1 cellular context compared by ENCODE assay signal in the genomic region with DNA sequence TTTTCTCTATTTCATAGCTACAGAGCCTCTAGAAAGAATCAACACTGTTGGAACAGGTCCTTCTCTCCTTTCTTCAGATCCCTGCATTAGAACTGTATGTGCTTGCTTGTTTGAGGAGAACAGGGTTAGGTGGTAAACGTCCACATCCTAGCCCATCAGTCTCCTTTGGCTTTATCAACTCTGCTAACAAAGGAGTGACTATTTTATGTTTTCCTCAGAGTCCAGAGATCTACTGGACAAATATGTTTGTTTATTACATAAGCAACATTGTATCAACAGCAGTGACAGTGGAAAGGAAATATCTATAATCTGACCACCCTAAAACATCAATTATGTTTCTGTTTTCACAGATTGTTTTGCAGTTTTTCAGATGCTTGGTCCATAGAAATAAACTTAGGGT.
TF ChIP-seq lines count a peak whose summit lies in the region.

No MANE protein-coding gene starts in this region.

TF ChIP-seq in HepG2, 621 proteins besides CTCF, POLR2A, EP300 and RAD21 (continued from another document):
- TF ChIP-seq, protein P1, sequence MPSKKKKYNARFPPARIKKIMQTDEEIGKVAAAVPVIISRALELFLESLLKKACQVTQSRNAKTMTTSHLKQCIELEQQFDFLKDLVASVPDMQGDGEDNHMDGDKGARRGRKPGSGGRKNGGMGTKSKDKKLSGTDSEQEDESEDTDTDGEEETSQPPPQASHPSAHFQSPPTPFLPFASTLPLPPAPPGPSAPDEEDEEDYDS (CRISPR knock-in tag; IDR thresholded peaks at IDR 0.05) = no peak
- TF ChIP-seq FOXA1 (IDR thresholded peaks at IDR 0.05) (peak; percentile 44; the same call in 1 of the 2 replicates), FOXA1 (CRISPR knock-in tag; IDR thresholded peaks at IDR 0.05) (peak; percentile 71; the same call in 1 of the 2 replicates), BCL6 (CRISPR knock-in tag; IDR thresholded peaks at IDR 0.05) (peak; percentile 72; the same call in 1 of the 2 replicates), LCORL (IDR thresholded peaks at IDR 0.05) (no peak), LCORL (CRISPR knock-in tag; IDR thresholded peaks at IDR 0.05) (0 out of 2 replicates have a peak, but pooled peaks have one; percentile 28), ZNF678 (CRISPR knock-in tag; IDR thresholded peaks at IDR 0.05) (no peak), SOX6 (IDR thresholded peaks at IDR 0.05) (no peak), SOX6 (CRISPR knock-in tag; IDR thresholded peaks at IDR 0.05) (peak; percentile 91), ZNF792 (CRISPR knock-in tag; IDR thresholded peaks at IDR 0.05) (peak; percentile 82; the same call in 1 of the 2 replicates), ZC3H13 (CRISPR knock-in tag; IDR thresholded peaks at IDR 0.05) (no peak), SAP130 (CRISPR knock-in tag; IDR thresholded peaks at IDR 0.05; ENCODE audit: low read depth) (peak; percentile 65), SOX5 (CRISPR knock-in tag; IDR thresholded peaks at IDR 0.05; ENCODE audit: borderline replicate concordance) (peak; percentile 91), ZNF598 (CRISPR knock-in tag; IDR thresholded peaks at IDR 0.05; ENCODE audit: borderline replicate concordance) (no peak), ZNF138 (CRISPR knock-in tag; IDR thresholded peaks at IDR 0.05; ENCODE audit: low read depth) (no peak), KDM6A (CRISPR knock-in tag; IDR thresholded peaks at IDR 0.05; ENCODE audit: low read depth) (no peak), ATF1 (CRISPR knock-in tag; IDR thresholded peaks at IDR 0.05) (peak; percentile 23; the same call in 1 of the 2 replicates), RAD51 (IDR thresholded peaks at IDR 0.05; ENCODE audit: borderline replicate concordance) (no peak), SMC3 (IDR thresholded peaks at IDR 0.05; ENCODE audit: low read length) (no peak), HOXA9 (CRISPR knock-in tag; IDR thresholded peaks at IDR 0.05; ENCODE audit: borderline replicate concordance) (no peak), ZNF672 (CRISPR knock-in tag; IDR thresholded peaks at IDR 0.05) (no peak), CREB1 (IDR thresholded peaks at IDR 0.05) (no peak), CREB1 (CRISPR knock-in tag; IDR thresholded peaks at IDR 0.05) (peak; percentile 53; the same call in 1 of the 2 replicates)
- TF ChIP-seq, protein P2, sequence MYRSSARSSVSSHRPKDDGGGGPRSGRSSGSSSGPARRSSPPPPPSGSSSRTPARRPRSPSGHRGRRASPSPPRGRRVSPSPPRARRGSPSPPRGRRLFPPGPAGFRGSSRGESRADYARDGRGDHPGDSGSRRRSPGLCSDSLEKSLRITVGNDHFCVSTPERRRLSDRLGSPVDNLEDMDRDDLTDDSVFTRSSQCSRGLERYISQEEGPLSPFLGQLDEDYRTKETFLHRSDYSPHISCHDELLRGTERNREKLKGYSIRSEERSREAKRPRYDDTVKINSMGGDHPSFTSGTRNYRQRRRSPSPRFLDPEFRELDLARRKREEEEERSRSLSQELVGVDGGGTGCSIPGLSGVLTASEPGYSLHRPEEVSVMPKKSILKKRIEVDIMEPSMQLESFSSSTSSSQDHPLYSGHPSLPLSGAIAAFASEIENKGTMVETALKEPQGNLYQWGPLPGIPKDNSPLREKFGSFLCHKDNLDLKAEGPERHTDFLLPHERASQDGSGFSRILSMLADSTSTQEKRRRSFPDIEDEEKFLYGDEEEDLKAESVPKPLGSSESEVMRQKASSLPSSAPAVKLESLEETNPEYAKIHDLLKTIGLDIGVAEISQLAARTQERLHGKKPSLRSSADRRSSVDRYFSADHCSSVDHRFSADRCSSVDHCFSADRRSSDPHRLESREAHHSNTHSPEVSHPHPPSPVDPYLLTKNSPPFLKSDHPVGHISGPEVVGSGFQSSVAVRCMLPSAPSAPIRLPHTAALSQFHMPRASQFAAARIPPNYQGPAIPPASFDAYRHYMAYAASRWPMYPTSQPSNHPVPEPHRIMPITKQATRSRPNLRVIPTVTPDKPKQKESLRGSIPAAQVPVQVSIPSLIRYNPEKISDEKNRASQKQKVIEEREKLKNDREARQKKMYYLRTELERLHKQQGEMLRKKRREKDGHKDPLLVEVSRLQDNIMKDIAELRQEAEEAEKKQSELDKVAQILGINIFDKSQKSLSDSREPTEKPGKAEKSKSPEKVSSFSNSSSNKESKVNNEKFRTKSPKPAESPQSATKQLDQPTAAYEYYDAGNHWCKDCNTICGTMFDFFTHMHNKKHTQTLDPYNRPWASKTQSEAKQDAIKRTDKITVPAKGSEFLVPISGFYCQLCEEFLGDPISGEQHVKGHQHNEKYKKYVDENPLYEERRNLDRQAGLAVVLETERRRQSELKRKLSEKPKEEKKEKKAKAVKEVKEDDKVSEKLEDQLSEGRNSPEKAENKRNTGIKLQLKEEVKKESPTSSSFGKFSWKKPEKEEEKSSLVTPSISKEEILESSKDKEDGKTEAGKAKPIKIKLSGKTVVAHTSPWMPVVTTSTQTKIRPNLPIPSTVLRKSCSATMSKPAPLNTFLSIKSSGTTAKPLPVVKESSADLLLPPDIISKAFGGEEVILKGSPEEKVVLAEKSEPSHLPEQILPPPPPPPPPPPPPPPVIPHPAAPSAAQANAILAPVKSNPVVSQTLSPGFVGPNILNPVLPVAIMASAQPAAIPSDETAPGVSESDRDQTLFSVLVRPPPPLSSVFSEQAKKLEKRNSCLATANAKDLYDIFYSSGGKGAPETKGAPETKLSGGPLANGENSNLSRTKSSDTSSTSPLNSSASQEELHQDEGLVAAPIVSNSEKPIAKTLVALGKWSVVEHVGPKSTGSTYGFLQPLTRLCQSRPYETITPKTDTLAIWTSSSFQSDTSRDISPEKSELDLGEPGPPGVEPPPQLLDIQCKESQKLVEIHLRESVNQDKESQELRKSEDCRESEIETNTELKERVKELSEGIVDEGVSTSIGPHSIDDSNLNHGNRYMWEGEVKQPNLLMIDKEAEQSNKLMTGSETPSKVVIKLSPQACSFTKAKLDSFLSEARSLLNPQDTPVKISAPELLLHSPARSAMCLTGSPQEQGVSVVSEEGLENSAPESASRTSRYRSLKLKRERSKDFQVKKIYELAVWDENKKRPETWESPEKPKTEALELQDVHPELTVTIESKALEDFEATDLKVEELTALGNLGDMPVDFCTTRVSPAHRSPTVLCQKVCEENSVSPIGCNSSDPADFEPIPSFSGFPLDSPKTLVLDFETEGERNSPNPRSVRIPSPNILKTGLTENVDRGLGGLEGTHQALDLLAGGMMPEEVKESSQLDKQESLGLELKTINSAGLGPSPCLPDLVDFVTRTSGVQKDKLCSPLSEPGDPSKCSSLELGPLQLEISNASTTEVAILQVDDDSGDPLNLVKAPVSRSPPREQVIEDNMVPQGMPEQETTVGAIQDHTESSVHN (CRISPR knock-in tag; IDR thresholded peaks at IDR 0.05) = no peak
- TF ChIP-seq, protein P3, sequence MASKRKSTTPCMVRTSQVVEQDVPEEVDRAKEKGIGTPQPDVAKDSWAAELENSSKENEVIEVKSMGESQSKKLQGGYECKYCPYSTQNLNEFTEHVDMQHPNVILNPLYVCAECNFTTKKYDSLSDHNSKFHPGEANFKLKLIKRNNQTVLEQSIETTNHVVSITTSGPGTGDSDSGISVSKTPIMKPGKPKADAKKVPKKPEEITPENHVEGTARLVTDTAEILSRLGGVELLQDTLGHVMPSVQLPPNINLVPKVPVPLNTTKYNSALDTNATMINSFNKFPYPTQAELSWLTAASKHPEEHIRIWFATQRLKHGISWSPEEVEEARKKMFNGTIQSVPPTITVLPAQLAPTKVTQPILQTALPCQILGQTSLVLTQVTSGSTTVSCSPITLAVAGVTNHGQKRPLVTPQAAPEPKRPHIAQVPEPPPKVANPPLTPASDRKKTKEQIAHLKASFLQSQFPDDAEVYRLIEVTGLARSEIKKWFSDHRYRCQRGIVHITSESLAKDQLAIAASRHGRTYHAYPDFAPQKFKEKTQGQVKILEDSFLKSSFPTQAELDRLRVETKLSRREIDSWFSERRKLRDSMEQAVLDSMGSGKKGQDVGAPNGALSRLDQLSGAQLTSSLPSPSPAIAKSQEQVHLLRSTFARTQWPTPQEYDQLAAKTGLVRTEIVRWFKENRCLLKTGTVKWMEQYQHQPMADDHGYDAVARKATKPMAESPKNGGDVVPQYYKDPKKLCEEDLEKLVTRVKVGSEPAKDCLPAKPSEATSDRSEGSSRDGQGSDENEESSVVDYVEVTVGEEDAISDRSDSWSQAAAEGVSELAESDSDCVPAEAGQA (IDR thresholded peaks at IDR 0.05; ENCODE audit: low read depth) = no peak
- TF ChIP-seq, protein P3 (CRISPR knock-in tag; IDR thresholded peaks at IDR 0.05; ENCODE audit: borderline replicate concordance) = no peak
- TF ChIP-seq, protein P4, sequence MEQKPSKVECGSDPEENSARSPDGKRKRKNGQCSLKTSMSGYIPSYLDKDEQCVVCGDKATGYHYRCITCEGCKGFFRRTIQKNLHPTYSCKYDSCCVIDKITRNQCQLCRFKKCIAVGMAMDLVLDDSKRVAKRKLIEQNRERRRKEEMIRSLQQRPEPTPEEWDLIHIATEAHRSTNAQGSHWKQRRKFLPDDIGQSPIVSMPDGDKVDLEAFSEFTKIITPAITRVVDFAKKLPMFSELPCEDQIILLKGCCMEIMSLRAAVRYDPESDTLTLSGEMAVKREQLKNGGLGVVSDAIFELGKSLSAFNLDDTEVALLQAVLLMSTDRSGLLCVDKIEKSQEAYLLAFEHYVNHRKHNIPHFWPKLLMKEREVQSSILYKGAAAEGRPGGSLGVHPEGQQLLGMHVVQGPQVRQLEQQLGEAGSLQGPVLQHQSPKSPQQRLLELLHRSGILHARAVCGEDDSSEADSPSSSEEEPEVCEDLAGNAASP (CRISPR knock-in tag; IDR thresholded peaks at IDR 0.05; ENCODE audit: borderline replicate concordance) = no peak
- TF ChIP-seq, protein P5, sequence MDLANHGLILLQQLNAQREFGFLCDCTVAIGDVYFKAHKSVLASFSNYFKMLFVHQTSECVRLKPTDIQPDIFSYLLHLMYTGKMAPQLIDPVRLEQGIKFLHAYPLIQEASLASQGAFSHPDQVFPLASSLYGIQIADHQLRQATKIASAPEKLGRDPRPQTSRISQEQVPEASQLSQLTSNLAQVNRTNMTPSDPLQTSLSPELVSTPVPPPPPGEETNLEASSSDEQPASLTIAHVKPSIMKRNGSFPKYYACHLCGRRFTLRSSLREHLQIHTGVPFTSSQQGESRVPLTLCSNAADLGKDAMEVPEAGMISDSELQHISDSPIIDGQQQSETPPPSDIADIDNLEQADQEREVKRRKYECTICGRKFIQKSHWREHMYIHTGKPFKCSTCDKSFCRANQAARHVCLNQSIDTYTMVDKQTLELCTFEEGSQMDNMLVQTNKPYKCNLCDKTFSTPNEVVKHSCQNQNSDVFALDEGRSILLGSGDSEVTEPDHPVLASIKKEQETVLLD (CRISPR knock-in tag; IDR thresholded peaks at IDR 0.05; ENCODE audit: low read depth) = no peak
- TF ChIP-seq, protein P6, sequence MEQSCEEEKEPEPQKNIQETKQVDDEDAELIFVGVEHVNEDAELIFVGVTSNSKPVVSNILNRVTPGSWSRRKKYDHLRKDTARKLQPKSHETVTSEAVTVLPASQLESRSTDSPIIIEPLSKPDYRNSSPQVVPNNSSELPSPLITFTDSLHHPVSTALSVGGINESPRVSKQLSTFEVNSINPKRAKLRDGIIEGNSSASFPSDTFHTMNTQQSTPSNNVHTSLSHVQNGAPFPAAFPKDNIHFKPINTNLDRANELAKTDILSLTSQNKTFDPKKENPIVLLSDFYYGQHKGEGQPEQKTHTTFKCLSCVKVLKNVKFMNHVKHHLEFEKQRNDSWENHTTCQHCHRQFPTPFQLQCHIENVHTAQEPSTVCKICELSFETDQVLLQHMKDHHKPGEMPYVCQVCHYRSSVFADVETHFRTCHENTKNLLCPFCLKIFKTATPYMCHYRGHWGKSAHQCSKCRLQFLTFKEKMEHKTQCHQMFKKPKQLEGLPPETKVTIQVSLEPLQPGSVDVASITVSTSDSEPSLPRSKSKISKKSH (CRISPR knock-in tag; IDR thresholded peaks at IDR 0.05; ENCODE audit: borderline replicate concordance) = no peak
